ENCODE assay signal across 8 cellular contexts in genomic region chr19:5826531-5827341, GRCh38. TPM values are rescaled to one million over a fixed set of nuclear protein-coding genes. Genes with fewer than 3 reads are reported as not detected.
A peak's percentile ranks its signal among the peaks of the same experiment; 100 is the strongest.
DNase-seq lines count a peak whose midpoint lies in the region; ATAC-seq and TF ChIP-seq lines count a peak whose summit lies in the region.

No MANE protein-coding gene starts in this region.

- H3K9me3 ChIP-seq in OCI-LY3 (ENCODE audit: insufficient read depth, low read length) (no peaks in the 10 kb centered on the region), right lobe of liver (no peaks in the 10 kb centered on the region)

- in situ Hi-C loops in Caki2 (cut with HindIII; ENCODE audit: low pct_unique_long_range_greater_than_20kb, low sequenced_read_pairs) (no loop called here), T47D (cut with HindIII; ENCODE audit: low pct_unique_long_range_greater_than_20kb, low sequenced_read_pairs) (no loop called here)

- H3K79me2 ChIP-seq in OCI-LY3 (ENCODE audit: low read length), result no peaks in the 10 kb centered on the region

- intact Hi-C loops in right lobe of liver (cut with DNase I), result no loop called here

- no peak for TF ChIP-seq CTCF in OCI-LY3 (IDR thresholded peaks at IDR 0.05; ENCODE audit: low read depth, low read length)
- peak in 3 of 4 donors; percentile 30 to 47 (median 38) for TF ChIP-seq CTCF in right lobe of liver (IDR thresholded peaks at IDR 0.05)

- no peaks in the 10 kb centered on the region for H3K36me3 ChIP-seq in OCI-LY3 (replicated peaks; ENCODE audit: low read depth, low read length)
- H3K36me3 ChIP-seq in right lobe of liver, result no peaks in the 10 kb centered on the region

- TF ChIP-seq EP300 in Ishikawa (IDR thresholded peaks at IDR 0.05; ENCODE audit: borderline replicate concordance), result peak; percentile 39

- ATAC-seq in right lobe of liver (peak; percentile 45 to 57 (median 48)), GM21515 (IDR thresholded peaks at IDR 0.05; ENCODE audit: unreplicated experiment) (no peak), HG02610 (IDR thresholded peaks at IDR 0.05; ENCODE audit: unreplicated experiment) (no peak), esophagus mucosa (no peak)

- peak overlapping the region; percentile 57 for H2AFZ ChIP-seq in OCI-LY3 (ENCODE audit: low read depth, low read length)

- no peak overlapping the region for H3K27ac ChIP-seq in OCI-LY3 (ENCODE audit: low read length)
- H3K27ac ChIP-seq in right lobe of liver, result peak overlapping the region in 2 of 3 donors; percentile 31 to 83

- H4K20me1 ChIP-seq in OCI-LY3 (ENCODE audit: insufficient read depth, low read length), result no peaks in the 10 kb centered on the region

- H3K27me3 ChIP-seq in OCI-LY3 (ENCODE audit: low read depth, low read length) (no peaks in the 10 kb centered on the region), right lobe of liver (no peaks in the 10 kb centered on the region)

- peak; percentile 78 for DNase-seq in Caki2 (ENCODE audit: low read depth)
- peak; percentile 83 to 93 for DNase-seq in T47D (ENCODE audit: low read depth in 1 of 2, low spot score in 1 of 2)
- DNase-seq in right lobe of liver, result peak; percentile 90 to 95 (median 94)

- TF ChIP-seq POLR2A in right lobe of liver (IDR thresholded peaks at IDR 0.05), result no peak

- peak; percentile 28; the same call in 1 of the 2 replicates for TF ChIP-seq RAD21 in Ishikawa (IDR thresholded peaks at IDR 0.05; ENCODE audit: low read depth)

- peak overlapping the region; percentile 34 for H3K4me2 ChIP-seq in OCI-LY3 (ENCODE audit: low read length)

- H3K4me1 ChIP-seq in OCI-LY3 (ENCODE audit: low read length) (peaks cover 11% of the 10 kb centered on the region), right lobe of liver (peaks cover 0 to 22% (median 4%) of the 10 kb centered on the region in 4 donors)

- H3K9ac ChIP-seq in OCI-LY3 (ENCODE audit: low read length), result no peak overlapping the region

- peak overlapping the region; percentile 70 for H3K4me3 ChIP-seq in OCI-LY3 (ENCODE audit: low read length)
- peak overlapping the region in 1 of 3 donors; percentile 63 for H3K4me3 ChIP-seq in right lobe of liver

- WGBS in right lobe of liver (ENCODE audit: insufficient coverage, low coverage, low lambda C conversion rate, missing lambda C conversion rate), result 12% methylated on average over 11 of the region's 24 CpGs

TF ChIP-seq in Ishikawa, 13 proteins besides CTCF, POLR2A, EP300 and RAD21:
- TF ChIP-seq NFIC (IDR thresholded peaks at IDR 0.05), result peak; percentile 93
- no peak; the same call in 1 of the 2 replicates for TF ChIP-seq ZBTB7A (IDR thresholded peaks at IDR 0.05; ENCODE audit: low read depth)
- no peak for TF ChIP-seq CREB1 (IDR thresholded peaks at IDR 0.05; ENCODE audit: low read depth)
- peak; percentile 93 for TF ChIP-seq TCF12 (IDR thresholded peaks at IDR 0.05; ENCODE audit: low read depth)
- TF ChIP-seq FOXM1 (IDR thresholded peaks at IDR 0.05; ENCODE audit: borderline replicate concordance, low read depth), result no peak

RNA-seq across cellular contexts. Expression of gene FUT6, which starts 12.8 kb away (rescaled TPM):
- total RNA-seq in Caki2 (2014; rRNA removed; shearing (Covaris generic); ENCODE audit: low replicate concordance), result not detected in 2 replicates
- total RNA-seq in right lobe of liver (10 to 100 TPM in 2 of 6 experiments, 1 to 10 TPM in 4; 2.3 to 28.1 (median 9.7) TPM), esophagus mucosa (56.9 TPM)

RNA-seq across cellular contexts. Expression of gene NRTN, which starts 21.9 kb away (rescaled TPM):
- 15.0 and 16.7 TPM in 2 replicates for total RNA-seq in Caki2 (2014; rRNA removed; shearing (Covaris generic); ENCODE audit: low replicate concordance)
- total RNA-seq in right lobe of liver, result 10 to 100 TPM in 3 of 6 experiments, 1 to 10 TPM in 3; 4.7 to 11.6 (median 9.8) TPM
- 2.7 TPM for total RNA-seq in esophagus mucosa

RNA-seq across cellular contexts. Expression of gene FUT3, which starts 24.5 kb away (rescaled TPM):
- not detected in 2 replicates for total RNA-seq in Caki2 (2014; rRNA removed; shearing (Covaris generic); ENCODE audit: low replicate concordance)
- total RNA-seq in right lobe of liver (1 to 10 TPM in 1 of 6 experiments, under 1 TPM in 5; 0.19 to 1.4 (median 0.33) TPM), esophagus mucosa (104 TPM)

RNA-seq across cellular contexts. Expression of gene DUS3L, which starts 35.8 kb away (rescaled TPM):
- 62.3 and 81.2 TPM in 2 replicates for total RNA-seq in Caki2 (2014; rRNA removed; shearing (Covaris generic); ENCODE audit: low replicate concordance)
- 10 to 100 TPM; 14.7 to 28.6 (median 20.5) TPM for total RNA-seq in right lobe of liver
- 24.2 TPM for total RNA-seq in esophagus mucosa

RNA-seq across cellular contexts. Expression of gene PRR22, which starts 42.2 kb away (rescaled TPM):
- total RNA-seq in Caki2 (2014; rRNA removed; shearing (Covaris generic); ENCODE audit: low replicate concordance), result 0.47 and 4.6 TPM in 2 replicates
- 1 to 10 TPM; 1.7 to 3.3 (median 2.1) TPM for total RNA-seq in right lobe of liver
- 1.8 TPM for total RNA-seq in esophagus mucosa

Comparison
In these comparisons a context has a peak if more than half of its experiments do, and no peak if none do; other contexts are left out.
1. ATAC-seq: peak in right lobe of liver (4 of 4); none in GM21515 (single experiment), HG02610 (single experiment) and esophagus mucosa (single experiment).
2. RNA of gene FUT3, which starts 24.5 kb away (total RNA-seq): 104 TPM in esophagus mucosa (single experiment); 0.19 to 1.4 TPM in right lobe of liver and not detected in Caki2; every median in the first group is over 10 times any median in the second.
3. Peak in every context shown above with its lines, with median percentiles within 50 percentile points of each other: DNase-seq.